ENCODE assay signal across 15 cellular contexts in genomic region chr17:73786286-73786743, GRCh38.
DNase-seq lines count a peak whose midpoint lies in the region; TF ChIP-seq lines count a peak whose summit lies in the region.
"Had no signal": no experiment of that assay in that cellular context is flagged by ENCODE, and none has a peak within 500 bp of the region (broad histone marks: within the 10 kb centered on the region; RNA-seq: fewer than 3 reads in every experiment).

No MANE protein-coding gene starts in this region.

- H3K36me3 Mint-ChIP-seq in activated T-helper 1 cell treated with anti-CD3 and anti-CD28 coated beads, Interleukin-12 subunit alpha, Interleukin-12 subunit beta, Interleukin-2, Interleukin-4 antibody, amounts not matched to agents 30 ng/mL and 10 ng/mL and 1 ng/mL, durations not matched to agents 14 hours and 24 hours and 36 hours (ENCODE audit: low read depth) = no peaks in the 10 kb centered on the region

- H3K27ac Mint-ChIP-seq in activated T-helper 1 cell treated with anti-CD3 and anti-CD28 coated beads, Interleukin-12 subunit alpha, Interleukin-12 subunit beta, Interleukin-2, Interleukin-4 antibody, amounts not matched to agents 30 ng/mL and 10 ng/mL and 1 ng/mL, durations not matched to agents 14 hours and 24 hours and 36 hours = no peak overlapping the region
- H3K27ac Mint-ChIP-seq: activated naive CD4-positive, alpha-beta T cell treated with anti-CD3 and anti-CD28 coated beads for 36 hours had no signal

- H3K27me3 ChIP-seq in transverse colon = peaks cover 31% of the 10 kb centered on the region

- TF ChIP-seq POLR2A in transverse colon (IDR thresholded peaks at IDR 0.05) = no peak

- no peak for TF ChIP-seq EP300 in transverse colon (IDR thresholded peaks at IDR 0.05; ENCODE audit: low read depth)

- H3K4me3 ChIP-seq in transverse colon = no peak overlapping the region
- H3K4me3 ChIP-seq: breast epithelium had no signal

- peak overlapping the region in 1 of 4 donors; percentile 52 for H3K27ac ChIP-seq in transverse colon
- H3K27ac ChIP-seq: breast epithelium had no signal

- no peaks in the 10 kb centered on the region for H3K9me3 ChIP-seq in transverse colon
- H3K9me3 ChIP-seq: breast epithelium had no signal

- H3K4me3 Mint-ChIP-seq in activated T-helper 1 cell treated with anti-CD3 and anti-CD28 coated beads, Interleukin-12 subunit alpha, Interleukin-12 subunit beta, Interleukin-2, Interleukin-4 antibody, amounts not matched to agents 30 ng/mL and 10 ng/mL and 1 ng/mL, durations not matched to agents 14 hours and 24 hours and 36 hours = no peak overlapping the region
- H3K4me3 Mint-ChIP-seq: activated naive CD4-positive, alpha-beta T cell treated with anti-CD3 and anti-CD28 coated beads for 36 hours had no signal

- DNase-seq in activated T-cell treated with anti-CD3 and anti-CD28 coated beads for 48 hours (ENCODE audit: low read depth) (peak; percentile 1), activated T-cell treated with anti-CD3 and anti-CD28 coated beads for 4 hours (no peak), NCI-H748 treated with DMSO at 0.1 percent for 48 hours (lab: John Stamatoyannopoulos, UW) (peak; percentile 65), iPS-NIHi11 (ENCODE audit: low spot score) (peak; percentile 61), transverse colon (peak; percentile 79), globus pallidus (ENCODE audit: low spot score) (no peak)
- no peak for DNase-seq in activated T-helper 1 cell treated with anti-CD3 and anti-CD28 coated beads, Interleukin-12 subunit alpha, Interleukin-12 subunit beta, Interleukin-2, Interleukin-4 antibody, amounts not matched to agents 30 ng/mL and 10 ng/mL and 1 ng/mL, durations not matched to agents 14 hours and 24 hours and 36 hours (ENCODE audit: low spot score)
- no peak for DNase-seq in stimulated activated naive CD4-positive, alpha-beta T cell treated with Interleukin-2 at 50 U/mL for 16 hours (lab: John Stamatoyannopoulos, UW)
- DNase-seq: activated naive CD4-positive, alpha-beta T cell treated with anti-CD3 and anti-CD28 coated beads for 36 hours; DND-41; kidney; NCI-H1694; stimulated activated CD4-positive, alpha-beta T cell treated with anti-CD3 and anti-CD28 coated beads, Interleukin-2, amount 100 ng/mL, for 24 hours; T-helper 2 cell had no signal

- in situ Hi-C loops in transverse colon (cut with MboI; ENCODE audit: low pct_ligation_motif_present in 1 of 4, low pct_unique_long_range_greater_than_20kb in 1 of 4, low sequenced_read_pairs in 3 of 4) = no loop called here

- no peak for TF ChIP-seq CTCF in transverse colon (IDR thresholded peaks at IDR 0.05)

- H3K4me1 Mint-ChIP-seq in activated T-helper 1 cell treated with anti-CD3 and anti-CD28 coated beads, Interleukin-12 subunit alpha, Interleukin-12 subunit beta, Interleukin-2, Interleukin-4 antibody, amounts not matched to agents 30 ng/mL and 10 ng/mL and 1 ng/mL, durations not matched to agents 14 hours and 24 hours and 36 hours (ENCODE audit: low read depth) = no peaks in the 10 kb centered on the region

- H3K27me3 Mint-ChIP-seq in activated T-helper 1 cell treated with anti-CD3 and anti-CD28 coated beads, Interleukin-12 subunit alpha, Interleukin-12 subunit beta, Interleukin-2, Interleukin-4 antibody, amounts not matched to agents 30 ng/mL and 10 ng/mL and 1 ng/mL, durations not matched to agents 14 hours and 24 hours and 36 hours (ENCODE audit: insufficient read depth) = peaks cover 3% of the 10 kb centered on the region

- H3K36me3 ChIP-seq in transverse colon = no peaks in the 10 kb centered on the region
- H3K36me3 ChIP-seq: breast epithelium had no signal

- peaks cover 0 to 15% (median 7%) of the 10 kb centered on the region in 4 donors for H3K4me1 ChIP-seq in transverse colon
- H3K4me1 ChIP-seq: breast epithelium had no signal

- no peaks in the 10 kb centered on the region for H3K9me3 Mint-ChIP-seq in activated T-helper 1 cell treated with anti-CD3 and anti-CD28 coated beads, Interleukin-12 subunit alpha, Interleukin-12 subunit beta, Interleukin-2, Interleukin-4 antibody, amounts not matched to agents 30 ng/mL and 10 ng/mL and 1 ng/mL, durations not matched to agents 14 hours and 24 hours and 36 hours
- H3K9me3 Mint-ChIP-seq: activated naive CD4-positive, alpha-beta T cell treated with anti-CD3 and anti-CD28 coated beads for 36 hours had no signal

- intact Hi-C loops in transverse colon (cut with DNase I; ENCODE audit: low total_unique reads) = no loop called here
- intact Hi-C loops in activated T-helper 1 cell treated with anti-CD3 and anti-CD28 coated beads, Interleukin-12 subunit alpha, Interleukin-12 subunit beta, Interleukin-2, Interleukin-4 antibody, amounts not matched to agents 30 ng/mL and 10 ng/mL and 1 ng/mL, durations not matched to agents 14 hours and 24 hours and 36 hours (cut with micrococcal nuclease) = no loop called here

- WGBS in transverse colon (ENCODE audit: low coverage in 1 of 2), 2 donors = 42 to 75% methylated on average over 4 to 13 of the region's 13 CpGs

Comparison
In these comparisons a context has a peak if more than half of its experiments do, and no peak if none do; other contexts are left out.
1. DNase-seq: peak in activated T-cell treated with anti-CD3 and anti-CD28 coated beads for 48 hours (single experiment), NCI-H748 treated with DMSO at 0.1 percent for 48 hours (single experiment), iPS-NIHi11 (single experiment) and transverse colon (single experiment); none in activated T-cell treated with anti-CD3 and anti-CD28 coated beads for 4 hours (single experiment), activated T-helper 1 cell treated with anti-CD3 and anti-CD28 coated beads, Interleukin-12 subunit alpha, Interleukin-12 subunit beta, Interleukin-2, Interleukin-4 antibody, amounts not matched to agents 30 ng/mL and 10 ng/mL and 1 ng/mL, durations not matched to agents 14 hours and 24 hours and 36 hours (single experiment), stimulated activated naive CD4-positive, alpha-beta T cell treated with Interleukin-2 at 50 U/mL for 16 hours (single experiment) and globus pallidus (single experiment).